18 cellular contexts compared by ENCODE assay signal in genomic region chr11:5631426-5631825, GRCh38. TPM values are rescaled to one million over a fixed set of nuclear protein-coding genes. Genes with fewer than 3 reads are reported as not detected.
DNase-seq lines count a peak whose midpoint lies in the region; ATAC-seq lines count a peak whose summit lies in the region.
"Had no signal": no experiment of that assay in that cellular context is flagged by ENCODE, and none has a peak within 500 bp of the region (broad histone marks: within the 10 kb centered on the region; RNA-seq: fewer than 3 reads in every experiment).

No MANE protein-coding gene starts in this region.

- peak; percentile 21 for ATAC-seq in GM18867 (IDR thresholded peaks at IDR 0.05; ENCODE audit: unreplicated experiment)
- peak; percentile 18 for ATAC-seq in GM21528 (IDR thresholded peaks at IDR 0.05; ENCODE audit: low FRiP score, unreplicated experiment)
- ATAC-seq in HG03432 (IDR thresholded peaks at IDR 0.05; ENCODE audit: unreplicated experiment) = peak; percentile 24
- ATAC-seq in naive B cell (ENCODE audit: low read depth in 2 of 2) = no peak
- no peak for ATAC-seq in effector memory CD8-positive, alpha-beta T cell (replicated peaks)

- peak overlapping the region; percentile 80 to 96 (median 88) for H3K27ac Mint-ChIP-seq in naive B cell
- no peak overlapping the region for H3K27ac Mint-ChIP-seq in effector memory CD8-positive, alpha-beta T cell
- H3K27ac Mint-ChIP-seq: neural progenitor cell had no signal

- H3K4me3 Mint-ChIP-seq in naive B cell = peak overlapping the region in 6 of 8 donors; percentile 5 to 87 (median 70)
- no peak overlapping the region for H3K4me3 Mint-ChIP-seq in effector memory CD8-positive, alpha-beta T cell
- H3K4me3 Mint-ChIP-seq: CD4-positive, alpha-beta memory T cell; neural progenitor cell had no signal

- H3K4me1 Mint-ChIP-seq in naive B cell = peaks cover 52 to 56% (median 55%) of the 10 kb centered on the region in 3 donors
- peaks cover 24 to 36% of the 10 kb centered on the region in 2 donors for H3K4me1 Mint-ChIP-seq in effector memory CD8-positive, alpha-beta T cell (ENCODE audit: low read depth in 2 of 2)
- H3K4me1 Mint-ChIP-seq: neural progenitor cell had no signal

- peaks cover 23 to 37% of the 10 kb centered on the region in 2 donors for H3K36me3 Mint-ChIP-seq in naive B cell
- peaks cover 34% of the 10 kb centered on the region for H3K36me3 Mint-ChIP-seq in effector memory CD8-positive, alpha-beta T cell (ENCODE audit: insufficient read depth)

- no peaks in the 10 kb centered on the region for H3K27me3 Mint-ChIP-seq in naive B cell
- no peaks in the 10 kb centered on the region for H3K27me3 Mint-ChIP-seq in effector memory CD8-positive, alpha-beta T cell
- H3K27me3 Mint-ChIP-seq: CD4-positive, alpha-beta memory T cell had no signal

- DNase-seq in naive B cell (no peak), germinal center (ENCODE audit: low spot score) (no peak), islet precursor cell (no peak), 8988T (no peak)
- no peak for DNase-seq in effector memory CD8-positive, alpha-beta T cell
- DNase-seq: activated CD4-positive, CD25-positive, alpha-beta regulatory T cell treated with anti-CD3 and anti-CD28 coated beads, Interleukin-2, amount 50 U/mL, for 72 hours; CD4-positive, alpha-beta memory T cell; GF-D8; hippocampal formation; IMR-90; NCI-H1694 treated with DMSO at 0.1 percent for 48 hours had no signal

- H3K9me3 Mint-ChIP-seq in naive B cell = peaks cover 0 to 4% (median 0%) of the 10 kb centered on the region in 7 donors
- H3K9me3 Mint-ChIP-seq in effector memory CD8-positive, alpha-beta T cell = no peaks in the 10 kb centered on the region
- H3K9me3 Mint-ChIP-seq: CD4-positive, alpha-beta memory T cell; neural progenitor cell had no signal

RNA-seq across cellular contexts. Expression of gene TRIM34, which starts 6.6 kb away (rescaled TPM):
- 10 to 100 TPM; 25.3 to 58.5 (median 30.8) TPM for polyA plus RNA-seq in naive B cell (ENCODE audit: low read depth in 6 of 6)

RNA-seq across cellular contexts. Expression of gene TRIM6, which starts 35.0 kb away (rescaled TPM):
- under 1 TPM in 1 of 6 donors, not detected in 5; 0.22 TPM for polyA plus RNA-seq in naive B cell (ENCODE audit: low read depth in 6 of 6)
- polyA plus RNA-seq: CD4-positive, alpha-beta memory T cell had no signal

RNA-seq across cellular contexts. Expression of gene OR52B6, which starts 50.7 kb away (rescaled TPM):
- polyA plus RNA-seq in naive B cell (ENCODE audit: low read depth in 6 of 6) = under 1 TPM in 1 of 6 donors, not detected in 5; 0.33 TPM
- polyA plus RNA-seq: CD4-positive, alpha-beta memory T cell; endothelial cell of umbilical vein; IMR-90; liver; thymus had no signal

RNA-seq across cellular contexts. Expression of gene TRIM5, which starts 53.4 kb away (rescaled TPM):
- 10 to 100 TPM in 1 of 6 donors, 1 to 10 TPM in 5; 5.0 to 10.2 (median 7.9) TPM for polyA plus RNA-seq in naive B cell (ENCODE audit: low read depth in 6 of 6)

RNA-seq across cellular contexts. Expression of gene TRIM22, which starts 58.2 kb away (rescaled TPM):
- 100 to 1,000 TPM; 178 to 300 (median 241) TPM for polyA plus RNA-seq in naive B cell (ENCODE audit: low read depth in 6 of 6)

Comparison
In these comparisons a context has a peak if more than half of its experiments do, and no peak if none do; other contexts are left out.
1. ATAC-seq: peak in GM18867 (single experiment), GM21528 (single experiment) and HG03432 (single experiment); none in naive B cell (0 of 2) and effector memory CD8-positive, alpha-beta T cell (single experiment).
2. H3K27ac Mint-ChIP-seq: peak in naive B cell (6 of 6); none in effector memory CD8-positive, alpha-beta T cell (0 of 2).
3. H3K4me3 Mint-ChIP-seq: peak in naive B cell (6 of 8); none in effector memory CD8-positive, alpha-beta T cell (0 of 2).